Comparison of ENCODE assay signal across 11 cellular contexts in genomic region chr13:24683370-24683769, GRCh38. TPM values are rescaled to one million over a fixed set of nuclear protein-coding genes. Genes with fewer than 3 reads are reported as not detected.
"Had no signal": no experiment of that assay in that cellular context is flagged by ENCODE, and none has a peak within 500 bp of the region (broad histone marks: within the 10 kb centered on the region; RNA-seq: fewer than 3 reads in every experiment).

No MANE protein-coding gene starts in this region.

- H3K9me3 ChIP-seq: esophagus muscularis mucosa had no signal

- H3K36me3 ChIP-seq: brain microvascular endothelial cell, esophagus muscularis mucosa had no signal

- H3K27ac Mint-ChIP-seq: activated CD4-positive, alpha-beta T cell treated with anti-CD3 and anti-CD28 coated beads, Interleukin-2, amount 10 ng/mL, durations not matched to agents 7 days and 5 days; activated T-cell treated with anti-CD3 and anti-CD28 coated beads, Interleukin-2, amount 50 U/mL, for 72 hours had no signal

- H3K4me3 ChIP-seq: coronary artery, esophagus muscularis mucosa had no signal

- H3K36me3 Mint-ChIP-seq: activated naive CD4-positive, alpha-beta T cell treated with anti-CD3 and anti-CD28 coated beads, Interleukin-2, amount 50 U/mL, for 72 hours had no signal

- H3K9me3 Mint-ChIP-seq: activated CD4-positive, alpha-beta T cell treated with anti-CD3 and anti-CD28 coated beads, Interleukin-2, amount 10 ng/mL, durations not matched to agents 7 days and 5 days; activated naive CD4-positive, alpha-beta T cell treated with anti-CD3 and anti-CD28 coated beads, Interleukin-2, amount 50 U/mL, for 72 hours; activated T-cell treated with anti-CD3 and anti-CD28 coated beads, Interleukin-2, amount 50 U/mL, for 72 hours; central memory CD8-positive, alpha-beta T cell had no signal

- H3K27ac ChIP-seq: brain microvascular endothelial cell, esophagus muscularis mucosa had no signal

- H3K4me3 Mint-ChIP-seq: activated CD4-positive, alpha-beta T cell treated with anti-CD3 and anti-CD28 coated beads, Interleukin-2, amount 10 ng/mL, durations not matched to agents 7 days and 5 days had no signal

RNA-seq across cellular contexts. Expression of gene ATP12A, which starts 3.2 kb away (rescaled TPM):
- total RNA-seq: esophagus muscularis mucosa, osteoblast, pulmonary artery endothelial cell had no signal
- polyA plus RNA-seq: neural cell, urinary bladder had no signal
